In genomic region chr14:34098045-34098984, GRCh38 we compare ENCODE assay signal across 9 cellular contexts.
A peak's percentile ranks its signal among the peaks of the same experiment; 100 is the strongest.
DNase-seq lines count a peak whose midpoint lies in the region; ATAC-seq and TF ChIP-seq lines count a peak whose summit lies in the region.
"Had no signal": no experiment of that assay in that cellular context is flagged by ENCODE, and none has a peak within 500 bp of the region (broad histone marks: within the 10 kb centered on the region; RNA-seq: fewer than 3 reads in every experiment).

No MANE protein-coding gene starts in this region.

- H3K79me2 ChIP-seq in trophoblast cell (ENCODE audit: control insufficient read depth, insufficient read depth, low read length, poor library complexity) = no peaks in the 10 kb centered on the region

- no peaks in the 10 kb centered on the region for H3K36me3 Mint-ChIP-seq in activated CD8-positive, alpha-beta T cell treated with anti-CD3 and anti-CD28 coated beads for 36 hours (ENCODE audit: low read depth)

- H3K27ac ChIP-seq in foreskin keratinocyte = no peak overlapping the region
- H3K27ac ChIP-seq in trophoblast cell (ENCODE audit: low read depth, low read length) = no peak overlapping the region
- H3K27ac ChIP-seq: BLaER1 treated with 17β-estradiol and CSF1 and Interleukin-3, amounts not matched to agents 10 nM and 100 nM had no signal

- no peak overlapping the region for H3K4ac ChIP-seq in trophoblast cell (ENCODE audit: low read depth, low read length)

- H3K9me3 ChIP-seq in trophoblast cell (ENCODE audit: insufficient read depth, low read depth, low read length) = no peaks in the 10 kb centered on the region

- H3K14ac ChIP-seq in trophoblast cell (ENCODE audit: low read length) = peak overlapping the region; percentile 37

- POLR2A ChIA-PET in activated CD8-positive, alpha-beta T cell treated with anti-CD3 and anti-CD28 coated beads for 36 hours (lab: Charles Lee) = interaction anchor here (1.0 kb wide), 1 partner anchor 77 kb away, joined by 3 read pairs; no protein-coding TSS in a partner anchor

- no peak overlapping the region for H3K4me3 Mint-ChIP-seq in activated CD8-positive, alpha-beta T cell treated with anti-CD3 and anti-CD28 coated beads for 36 hours

- no peak overlapping the region for H3K9ac ChIP-seq in trophoblast cell (ENCODE audit: low read length)
- H3K9ac ChIP-seq: BLaER1 treated with 17β-estradiol and CSF1 and Interleukin-3, amounts not matched to agents 10 nM and 100 nM had no signal

- H3K4me1 Mint-ChIP-seq in activated CD8-positive, alpha-beta T cell treated with anti-CD3 and anti-CD28 coated beads for 36 hours (ENCODE audit: low read depth) = peaks cover 12% of the 10 kb centered on the region

- peak overlapping the region; percentile 71 for H2AK5ac ChIP-seq in trophoblast cell (ENCODE audit: low read length)

- CTCF ChIA-PET in activated CD8-positive, alpha-beta T cell treated with anti-CD3 and anti-CD28 coated beads for 36 hours (lab: Charles Lee) = interaction anchor here (0.6 to 3.9 kb wide), 27 partner anchors 9 to 264 kb away, joined by 3 to 30 read pairs (median 4); no protein-coding TSS in a partner anchor

- peak; percentile 20 for DNase-seq in NCI-H2171 treated with DMSO at 0.1 percent for 48 hours (lab: John Stamatoyannopoulos, UW)
- no peak for DNase-seq in NCI-H2171 (lab: John Stamatoyannopoulos, UW)
- DNase-seq in activated CD8-positive, alpha-beta T cell treated with anti-CD3 and anti-CD28 coated beads for 36 hours = peak; percentile 23
- DNase-seq in foreskin keratinocyte = peak; percentile 29 to 57
- peak; percentile 81 to 87 for DNase-seq in trophoblast cell

- no peak overlapping the region for H2BK5ac ChIP-seq in trophoblast cell (ENCODE audit: low read depth, low read length, poor library complexity)

- peaks cover 6% of the 10 kb centered on the region for H3K4me1 ChIP-seq in foreskin keratinocyte
- peaks cover 11 to 22% of the 10 kb centered on the region in 2 experiments for H3K4me1 ChIP-seq in trophoblast cell (ENCODE audit: control insufficient read depth in 1 of 2, insufficient read depth in 2 of 2, low read length in 2 of 2)

- H2BK12ac ChIP-seq in trophoblast cell (ENCODE audit: low read length) = peak overlapping the region; percentile 66

- H3K23ac ChIP-seq in trophoblast cell (ENCODE audit: low read length) = no peak overlapping the region

- no peak overlapping the region for H2AFZ ChIP-seq in trophoblast cell (ENCODE audit: insufficient read depth, low read length, poor library complexity)

- H3K27ac Mint-ChIP-seq in activated CD8-positive, alpha-beta T cell treated with anti-CD3 and anti-CD28 coated beads for 36 hours = no peak overlapping the region

- H3K27me3 Mint-ChIP-seq in activated CD8-positive, alpha-beta T cell treated with anti-CD3 and anti-CD28 coated beads for 36 hours = peaks cover 3% of the 10 kb centered on the region

- H3K4me3 ChIP-seq in trophoblast cell (ENCODE audit: low read depth, low read length) = no peak overlapping the region
- H3K4me3 ChIP-seq: BLaER1 treated with 17β-estradiol and CSF1 and Interleukin-3, amounts not matched to agents 10 nM and 100 nM had no signal

- H3K36me3 ChIP-seq in trophoblast cell (ENCODE audit: control insufficient read depth in 1 of 2, insufficient read depth in 2 of 2, low read length in 2 of 2) = no peaks in the 10 kb centered on the region
- H3K36me3 ChIP-seq: BLaER1 treated with 17β-estradiol and CSF1 and Interleukin-3, amounts not matched to agents 10 nM and 100 nM had no signal

- H3K4me2 ChIP-seq in trophoblast cell (ENCODE audit: low read length) = no peak overlapping the region

- H3K27me3 ChIP-seq in foreskin keratinocyte (no peaks in the 10 kb centered on the region), trophoblast cell (ENCODE audit: insufficient read depth, low read length) (no peaks in the 10 kb centered on the region)
- H3K27me3 ChIP-seq: BLaER1 treated with 17β-estradiol and CSF1 and Interleukin-3, amounts not matched to agents 10 nM and 100 nM had no signal

- H2BK120ac ChIP-seq in trophoblast cell (ENCODE audit: insufficient read depth, low read length, poor library complexity) = peak overlapping the region; percentile 53

- no peak overlapping the region for H4K8ac ChIP-seq in trophoblast cell (ENCODE audit: low read depth, low read length)

- no peak overlapping the region for H3K18ac ChIP-seq in trophoblast cell (ENCODE audit: low read length)

- peak; percentile 24 for ATAC-seq in activated CD8-positive, alpha-beta T cell treated with anti-CD3 and anti-CD28 coated beads for 36 hours
- peak; percentile 75 for ATAC-seq in foreskin keratinocyte
- no peak for ATAC-seq in HG03520 (IDR thresholded peaks at IDR 0.05; ENCODE audit: unreplicated experiment)
- no peak for ATAC-seq in HG03521 (IDR thresholded peaks at IDR 0.05; ENCODE audit: unreplicated experiment)

- TF ChIP-seq CTCF in LNCAP (IDR thresholded peaks at IDR 0.05) (peak; percentile 76), foreskin keratinocyte (conservative IDR thresholded peaks at IDR 0.05) (peak; percentile 82)
- TF ChIP-seq CTCF in activated CD8-positive, alpha-beta T cell treated with anti-CD3 and anti-CD28 coated beads for 36 hours (IDR thresholded peaks at IDR 0.05) = peak; percentile 67

- no CpG with 5 or more reads among the region's 8 CpGs for WGBS in trophoblast cell (ENCODE audit: extremely low coverage, insufficient coverage, insufficient read length)

- intact Hi-C loops in activated CD8-positive, alpha-beta T cell treated with anti-CD3 and anti-CD28 coated beads for 36 hours (cut with micrococcal nuclease) = loop anchor here (5.0 kb wide), 1 partner anchor 251 kb away; no protein-coding TSS in a partner anchor

- peaks cover 7% of the 10 kb centered on the region for H3K79me1 ChIP-seq in trophoblast cell (ENCODE audit: low read length)

- H4K91ac ChIP-seq in trophoblast cell (ENCODE audit: low read depth, low read length) = peak overlapping the region; percentile 47

- H4K12ac ChIP-seq in trophoblast cell (ENCODE audit: low read depth, low read length) = no peak overlapping the region

- H3K9me3 Mint-ChIP-seq in activated CD8-positive, alpha-beta T cell treated with anti-CD3 and anti-CD28 coated beads for 36 hours = no peaks in the 10 kb centered on the region

Comparison
In these comparisons a context has a peak if more than half of its experiments do, and no peak if none do; other contexts are left out.
1. ATAC-seq: peak in activated CD8-positive, alpha-beta T cell treated with anti-CD3 and anti-CD28 coated beads for 36 hours (single experiment) and foreskin keratinocyte (single experiment); none in HG03520 (single experiment) and HG03521 (single experiment).
2. Peak in every context shown above with its lines, with median percentiles within 50 percentile points of each other: CTCF ChIP-seq.